ENCODE assay signal across 20 cellular contexts in genomic region chr6:107879912-107880311, GRCh38. TPM values are rescaled to one million over a fixed set of nuclear protein-coding genes. Genes with fewer than 3 reads are reported as not detected.
"Had no signal": no experiment of that assay in that cellular context is flagged by ENCODE, and none has a peak within 500 bp of the region (broad histone marks: within the 10 kb centered on the region; RNA-seq: fewer than 3 reads in every experiment).

No MANE protein-coding gene starts in this region.

- H3K27me3 ChIP-seq: brain microvascular endothelial cell, esophagus muscularis mucosa, ovary, right lobe of liver, thyroid gland had no signal

- H3K36me3 ChIP-seq: ovary had no signal

- H3K27ac ChIP-seq: brain microvascular endothelial cell, esophagus muscularis mucosa, ovary, right lobe of liver, thyroid gland had no signal

- H3K4me1 Mint-ChIP-seq: activated CD4-positive, alpha-beta T cell treated with anti-CD3 and anti-CD28 coated beads, Interleukin-2, amount 10 ng/mL, durations not matched to agents 24 days and 14 days; activated naive CD8-positive, alpha-beta T cell treated with anti-CD3 and anti-CD28 coated beads, Interleukin-2, amount 50 U/mL, for 24 hours had no signal

- DNase-seq: activated CD4-positive, alpha-beta T cell treated with anti-CD3 and anti-CD28 coated beads, Interleukin-2, amount 10 ng/mL, durations not matched to agents 24 days and 14 days; activated naive CD4-positive, alpha-beta T cell treated with Interleukin-2 at 50 U/mL for 16 hours; activated naive CD8-positive, alpha-beta T cell treated with anti-CD3 and anti-CD28 coated beads, Interleukin-2, amount 50 U/mL, for 24 hours; anterior cingulate cortex; brain microvascular endothelial cell; central memory CD4-positive, alpha-beta T cell; effector CD4-positive, alpha-beta T cell; left ventricle myocardium superior; mucosa of descending colon; naive thymus-derived CD4-positive, alpha-beta T cell; ovary; right lobe of liver; small intestine; stimulated activated CD4-positive, alpha-beta T cell treated with anti-CD3 and anti-CD28 coated beads, Interleukin-4, amount 100 ng/mL, for 24 hours; stimulated activated naive B cell treated with anti-CD40 and anti-IgM and Interleukin-4, amounts not matched to agents 10 μg/mL and 1 μg/mL and 100 μg/mL, for 72 hours; thyroid gland had no signal

- ATAC-seq: activated naive CD8-positive, alpha-beta T cell treated with anti-CD3 and anti-CD28 coated beads, Interleukin-2, amount 50 U/mL, for 24 hours; left ventricle myocardium superior; mucosa of descending colon; naive thymus-derived CD4-positive, alpha-beta T cell; right lobe of liver; stimulated activated naive B cell treated with anti-CD40 and anti-IgM and Interleukin-4, amounts not matched to agents 10 μg/mL and 1 μg/mL and 100 μg/mL, for 72 hours had no signal

- H3K4me3 ChIP-seq: esophagus muscularis mucosa, mucosa of descending colon, ovary, right lobe of liver, thyroid gland had no signal

- H3K4me1 ChIP-seq: esophagus muscularis mucosa, right lobe of liver, thyroid gland had no signal

- H3K9me3 ChIP-seq: esophagus muscularis mucosa, mucosa of descending colon, ovary, right lobe of liver, thyroid gland had no signal

- H3K27ac Mint-ChIP-seq: activated CD4-positive, alpha-beta T cell treated with anti-CD3 and anti-CD28 coated beads, Interleukin-2, amount 10 ng/mL, durations not matched to agents 24 days and 14 days; activated naive CD8-positive, alpha-beta T cell treated with anti-CD3 and anti-CD28 coated beads, Interleukin-2, amount 50 U/mL, for 24 hours; activated T-helper 2 cell treated with anti-CD3 and anti-CD28 coated beads, Interferon-gamma antibody, Interleukin-2, Interleukin-4, amounts not matched to agents 10 μg/mL and 5 μg/mL and 100 μg/mL, durations not matched to agents 14 hours and 24 hours and 36 hours had no signal

- H3K4me3 Mint-ChIP-seq: activated CD4-positive, alpha-beta T cell treated with anti-CD3 and anti-CD28 coated beads, Interleukin-2, amount 10 ng/mL, durations not matched to agents 24 days and 14 days; activated naive CD8-positive, alpha-beta T cell treated with anti-CD3 and anti-CD28 coated beads, Interleukin-2, amount 50 U/mL, for 24 hours; naive thymus-derived CD4-positive, alpha-beta T cell; stimulated activated naive B cell treated with anti-CD40 and anti-IgM and Interleukin-4, amounts not matched to agents 10 μg/mL and 1 μg/mL and 100 μg/mL, for 72 hours had no signal

- FAIRE-seq: endothelial cell of umbilical vein, small intestine had no signal

- H3K9me3 Mint-ChIP-seq: activated CD4-positive, alpha-beta T cell treated with anti-CD3 and anti-CD28 coated beads, Interleukin-2, amount 10 ng/mL, durations not matched to agents 24 days and 14 days; activated naive CD8-positive, alpha-beta T cell treated with anti-CD3 and anti-CD28 coated beads, Interleukin-2, amount 50 U/mL, for 24 hours; activated T-helper 2 cell treated with anti-CD3 and anti-CD28 coated beads, Interferon-gamma antibody, Interleukin-2, Interleukin-4, amounts not matched to agents 10 μg/mL and 5 μg/mL and 100 μg/mL, durations not matched to agents 14 hours and 24 hours and 36 hours; naive thymus-derived CD4-positive, alpha-beta T cell had no signal

- H3K27me3 Mint-ChIP-seq: activated CD4-positive, alpha-beta T cell treated with anti-CD3 and anti-CD28 coated beads, Interleukin-2, amount 10 ng/mL, durations not matched to agents 24 days and 14 days; activated naive CD8-positive, alpha-beta T cell treated with anti-CD3 and anti-CD28 coated beads, Interleukin-2, amount 50 U/mL, for 24 hours; naive thymus-derived CD4-positive, alpha-beta T cell; stimulated activated naive B cell treated with anti-CD40 and anti-IgM and Interleukin-4, amounts not matched to agents 10 μg/mL and 1 μg/mL and 100 μg/mL, for 72 hours had no signal

RNA-seq across cellular contexts. Expression of gene SCML4, which starts 55.8 kb away (rescaled TPM):
- total RNA-seq: endothelial cell of umbilical vein, fibroblast of villous mesenchyme had no signal
- polyA plus RNA-seq: endothelial cell of umbilical vein had no signal
